In genomic region chr15:62517541-62517940, GRCh38 we compare ENCODE assay signal across 29 cellular contexts.
"Had no signal": no experiment of that assay in that cellular context is flagged by ENCODE, and none has a peak within 500 bp of the region (broad histone marks: within the 10 kb centered on the region; RNA-seq: fewer than 3 reads in every experiment).

No MANE protein-coding gene starts in this region.

- ATAC-seq: activated CD4-positive, alpha-beta T cell treated with anti-CD3 and anti-CD28 coated beads for 36 hours; activated CD4-positive, CD25-positive, alpha-beta regulatory T cell treated with anti-CD3 and anti-CD28 coated beads, Interleukin-2, amount 50 U/mL, for 24 hours; activated CD8-positive, alpha-beta T cell treated with anti-CD3 and anti-CD28 coated beads, Interleukin-2, amount 10 ng/mL, durations not matched to agents 7 days and 5 days; K562; Panc1; WTC11 had no signal

- H3K4me1 Mint-ChIP-seq: activated CD4-positive, alpha-beta T cell treated with anti-CD3 and anti-CD28 coated beads, Interleukin-2, amount 10 ng/mL, durations not matched to agents 7 days and 5 days; activated naive CD4-positive, alpha-beta T cell treated with anti-CD3 and anti-CD28 coated beads, Interleukin-2, amount 50 U/mL, for 24 hours; activated naive CD8-positive, alpha-beta T cell treated with anti-CD3 and anti-CD28 coated beads, Interleukin-2, amount 10 ng/mL, durations not matched to agents 7 days and 5 days; central memory CD8-positive, alpha-beta T cell had no signal

- H3K9me3 Mint-ChIP-seq: activated CD4-positive, alpha-beta T cell treated with anti-CD3 and anti-CD28 coated beads, Interleukin-2, amount 10 ng/mL, durations not matched to agents 7 days and 5 days; activated naive CD4-positive, alpha-beta T cell treated with anti-CD3 and anti-CD28 coated beads, Interleukin-2, amount 50 U/mL, for 24 hours; activated naive CD8-positive, alpha-beta T cell treated with anti-CD3 and anti-CD28 coated beads, Interleukin-2, amount 10 ng/mL, durations not matched to agents 7 days and 5 days; activated T-cell treated with anti-CD3 and anti-CD28 coated beads, Interleukin-2, amount 50 U/mL, for 24 hours; activated T-helper 2 cell treated with anti-CD3 and anti-CD28 coated beads, Interferon-gamma antibody, Interleukin-2, Interleukin-4, amounts not matched to agents 10 μg/mL and 5 μg/mL and 100 μg/mL, durations not matched to agents 14 hours and 24 hours and 36 hours; central memory CD8-positive, alpha-beta T cell; T-helper 2 cell treated with Interferon-gamma antibody and Interleukin-4, amounts not matched to agents 5 μg/mL and 100 μg/mL, for 36 hours; WTC11 had no signal

- H3K4me3 Mint-ChIP-seq: activated CD4-positive, alpha-beta T cell treated with anti-CD3 and anti-CD28 coated beads for 36 hours; activated CD4-positive, alpha-beta T cell treated with anti-CD3 and anti-CD28 coated beads, Interleukin-2, amount 10 ng/mL, durations not matched to agents 7 days and 5 days; activated CD8-positive, alpha-beta T cell treated with anti-CD3 and anti-CD28 coated beads, Interleukin-2, amount 10 ng/mL, durations not matched to agents 7 days and 5 days; activated naive CD4-positive, alpha-beta T cell treated with anti-CD3 and anti-CD28 coated beads, Interleukin-2, amount 50 U/mL, for 24 hours; activated naive CD8-positive, alpha-beta T cell treated with anti-CD3 and anti-CD28 coated beads, Interleukin-2, amount 10 ng/mL, durations not matched to agents 7 days and 5 days; activated T-cell treated with anti-CD3 and anti-CD28 coated beads, Interleukin-2, amount 50 U/mL, for 24 hours; central memory CD8-positive, alpha-beta T cell; T-helper 2 cell treated with Interferon-gamma antibody and Interleukin-4, amounts not matched to agents 5 μg/mL and 100 μg/mL, for 36 hours; WTC11 had no signal

- H3K27me3 ChIP-seq: cardiac muscle cell, MG63, SJCRH30 had no signal

- H3K27ac ChIP-seq: cardiac muscle cell, SJCRH30, SK-N-MC had no signal

- H3K4me3 ChIP-seq: cardiac muscle cell, K562, MG63, SJCRH30, SK-N-MC had no signal

- H3K9me3 ChIP-seq: MG63, SJCRH30 had no signal

- H3K27ac Mint-ChIP-seq: activated CD4-positive, alpha-beta T cell treated with anti-CD3 and anti-CD28 coated beads for 36 hours; activated CD4-positive, alpha-beta T cell treated with anti-CD3 and anti-CD28 coated beads, Interleukin-2, amount 10 ng/mL, durations not matched to agents 7 days and 5 days; activated CD8-positive, alpha-beta T cell treated with anti-CD3 and anti-CD28 coated beads, Interleukin-2, amount 10 ng/mL, durations not matched to agents 7 days and 5 days; activated naive CD4-positive, alpha-beta T cell treated with anti-CD3 and anti-CD28 coated beads, Interleukin-2, amount 50 U/mL, for 24 hours; activated naive CD8-positive, alpha-beta T cell treated with anti-CD3 and anti-CD28 coated beads, Interleukin-2, amount 10 ng/mL, durations not matched to agents 7 days and 5 days; activated T-cell treated with anti-CD3 and anti-CD28 coated beads, Interleukin-2, amount 50 U/mL, for 24 hours; activated T-helper 2 cell treated with anti-CD3 and anti-CD28 coated beads, Interferon-gamma antibody, Interleukin-2, Interleukin-4, amounts not matched to agents 10 μg/mL and 5 μg/mL and 100 μg/mL, durations not matched to agents 14 hours and 24 hours and 36 hours; T-helper 2 cell treated with Interferon-gamma antibody and Interleukin-4, amounts not matched to agents 5 μg/mL and 100 μg/mL, for 36 hours; WTC11 had no signal

- H3K36me3 ChIP-seq: cardiac muscle cell, MG63, SJCRH30 had no signal

- DNase-seq: activated CD4-positive, alpha-beta T cell treated with anti-CD3 and anti-CD28 coated beads for 36 hours; activated CD4-positive, alpha-beta T cell treated with anti-CD3 and anti-CD28 coated beads, Interleukin-2, amount 10 ng/mL, durations not matched to agents 7 days and 5 days; activated CD4-positive, alpha-beta T cell treated with anti-CD3 and anti-CD28 coated beads, Interleukin-2, amount 50 U/mL, for 48 hours; activated CD8-positive, alpha-beta T cell treated with anti-CD3 and anti-CD28 coated beads, Interleukin-2, amount 10 ng/mL, durations not matched to agents 7 days and 5 days; activated gamma-delta T cell; activated naive CD4-positive, alpha-beta T cell treated with Interleukin-2 at 50 U/mL for 16 hours; activated naive CD8-positive, alpha-beta T cell treated with anti-CD3 and anti-CD28 coated beads, Interleukin-2, amount 10 ng/mL, durations not matched to agents 7 days and 5 days; activated T-cell treated with anti-CD3 and anti-CD28 coated beads, Interleukin-2, amount 50 U/mL, for 24 hours; MG63; NCI-H1048; NCI-H1105 treated with DMSO at 0.1 percent for 48 hours; NCI-H1436; NCI-H1694; NCI-H1930; NCI-H2081 treated with DMSO at 0.1 percent for 48 hours; NCI-H345; NCI-H524 treated with DMSO at 0.1 percent for 48 hours; SHP77; SJCRH30 had no signal

- H3K36me3 Mint-ChIP-seq: activated naive CD4-positive, alpha-beta T cell treated with anti-CD3 and anti-CD28 coated beads, Interleukin-2, amount 50 U/mL, for 24 hours; activated naive CD8-positive, alpha-beta T cell treated with anti-CD3 and anti-CD28 coated beads, Interleukin-2, amount 10 ng/mL, durations not matched to agents 7 days and 5 days; WTC11 had no signal
